ENCODE assay signal across 19 cellular contexts in the genomic region with DNA sequence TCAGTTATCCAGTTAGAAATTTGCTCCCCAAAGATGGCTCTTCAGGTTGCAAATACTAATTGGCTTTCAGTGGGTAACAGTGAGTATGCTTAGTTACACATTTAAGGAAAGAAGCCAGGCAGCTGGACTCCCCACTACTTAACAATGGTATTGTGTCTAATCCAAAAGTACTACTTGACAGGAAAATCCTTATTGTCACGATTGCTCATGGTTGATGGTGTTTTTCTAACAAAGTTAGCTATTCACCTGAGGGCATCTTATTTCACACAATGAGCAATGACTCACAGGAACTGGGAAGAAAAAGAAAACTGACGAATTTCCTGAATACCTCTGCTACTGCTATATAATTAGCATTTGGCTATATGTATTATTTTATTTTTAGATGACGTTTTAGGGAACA.
"Had no signal": no experiment of that assay in that cellular context is flagged by ENCODE, and none has a peak within 500 bp of the region (broad histone marks: within the 10 kb centered on the region; RNA-seq: fewer than 3 reads in every experiment).

No MANE protein-coding gene starts in this region.

- DNase-seq: activated CD4-positive, alpha-beta memory T cell treated with anti-CD3 and anti-CD28 coated beads, Interleukin-2, amount 10 ng/mL, durations not matched to agents 7 days and 5 days; activated CD4-positive, alpha-beta T cell treated with anti-CD3 and anti-CD28 coated beads for 36 hours; activated gamma-delta T cell treated with Interleukin-2 at 50 U/mL for 16 hours; activated T-cell treated with anti-CD3 and anti-CD28 coated beads, Interleukin-2, amount 50 U/mL, for 72 hours; aorta; effector CD4-positive, alpha-beta T cell; hypothalamus; left cardiac atrium; naive thymus-derived CD4-positive, alpha-beta T cell; occipital lobe; right lobe of liver; spleen; stimulated activated CD4-positive, alpha-beta T cell treated with anti-CD3 and anti-CD28 coated beads, Interleukin-1b, Interleukin-23, amount 100 ng/mL, for 48 hours; T-helper 1 cell; WERI-Rb-1 had no signal

- H3K27ac ChIP-seq: cardiac muscle cell, right lobe of liver, spleen, tibial nerve, WERI-Rb-1 had no signal

- H3K27me3 Mint-ChIP-seq: activated CD4-positive, alpha-beta memory T cell treated with anti-CD3 and anti-CD28 coated beads, Interleukin-2, amount 10 ng/mL, durations not matched to agents 7 days and 5 days had no signal

- H3K27me3 ChIP-seq: cardiac muscle cell, right lobe of liver, spleen, tibial nerve had no signal

- H3K9me3 ChIP-seq: right lobe of liver, spleen, tibial nerve had no signal

- H3K36me3 Mint-ChIP-seq: naive thymus-derived CD4-positive, alpha-beta T cell; stimulated activated memory B cell treated with anti-CD40 and anti-IgM and Interleukin-4, amounts not matched to agents 10 μg/mL and 1 μg/mL and 100 μg/mL, for 72 hours had no signal

- H3K4me3 ChIP-seq: cardiac muscle cell, lung, right lobe of liver, spleen, tibial nerve had no signal

- H3K9me3 Mint-ChIP-seq: activated CD4-positive, alpha-beta memory T cell treated with anti-CD3 and anti-CD28 coated beads, Interleukin-2, amount 10 ng/mL, durations not matched to agents 7 days and 5 days had no signal

- H3K4me1 ChIP-seq: right lobe of liver, spleen, tibial nerve had no signal

- ATAC-seq: activated CD4-positive, alpha-beta T cell treated with anti-CD3 and anti-CD28 coated beads for 36 hours; activated T-cell treated with anti-CD3 and anti-CD28 coated beads, Interleukin-2, amount 50 U/mL, for 72 hours; left cardiac atrium; naive thymus-derived CD4-positive, alpha-beta T cell; right lobe of liver; stimulated activated memory B cell treated with anti-CD40 and anti-IgM and Interleukin-4, amounts not matched to agents 10 μg/mL and 1 μg/mL and 100 μg/mL, for 72 hours had no signal

- H3K4me1 Mint-ChIP-seq: activated CD4-positive, alpha-beta memory T cell treated with anti-CD3 and anti-CD28 coated beads, Interleukin-2, amount 10 ng/mL, durations not matched to agents 7 days and 5 days; activated CD4-positive, alpha-beta T cell treated with anti-CD3 and anti-CD28 coated beads for 36 hours; naive thymus-derived CD4-positive, alpha-beta T cell; stimulated activated memory B cell treated with anti-CD40 and anti-IgM and Interleukin-4, amounts not matched to agents 10 μg/mL and 1 μg/mL and 100 μg/mL, for 72 hours had no signal

- H3K27ac Mint-ChIP-seq: activated CD4-positive, alpha-beta memory T cell treated with anti-CD3 and anti-CD28 coated beads, Interleukin-2, amount 10 ng/mL, durations not matched to agents 7 days and 5 days; activated CD4-positive, alpha-beta T cell treated with anti-CD3 and anti-CD28 coated beads for 36 hours; activated T-cell treated with anti-CD3 and anti-CD28 coated beads, Interleukin-2, amount 50 U/mL, for 72 hours; naive thymus-derived CD4-positive, alpha-beta T cell; stimulated activated memory B cell treated with anti-CD40 and anti-IgM and Interleukin-4, amounts not matched to agents 10 μg/mL and 1 μg/mL and 100 μg/mL, for 72 hours had no signal

- H3K36me3 ChIP-seq: cardiac muscle cell, right lobe of liver, spleen, tibial nerve, WERI-Rb-1 had no signal

- H3K4me3 Mint-ChIP-seq: activated CD4-positive, alpha-beta memory T cell treated with anti-CD3 and anti-CD28 coated beads, Interleukin-2, amount 10 ng/mL, durations not matched to agents 7 days and 5 days; activated CD4-positive, alpha-beta T cell treated with anti-CD3 and anti-CD28 coated beads for 36 hours; activated T-cell treated with anti-CD3 and anti-CD28 coated beads, Interleukin-2, amount 50 U/mL, for 72 hours; naive thymus-derived CD4-positive, alpha-beta T cell; stimulated activated memory B cell treated with anti-CD40 and anti-IgM and Interleukin-4, amounts not matched to agents 10 μg/mL and 1 μg/mL and 100 μg/mL, for 72 hours had no signal
